In the genomic region with DNA sequence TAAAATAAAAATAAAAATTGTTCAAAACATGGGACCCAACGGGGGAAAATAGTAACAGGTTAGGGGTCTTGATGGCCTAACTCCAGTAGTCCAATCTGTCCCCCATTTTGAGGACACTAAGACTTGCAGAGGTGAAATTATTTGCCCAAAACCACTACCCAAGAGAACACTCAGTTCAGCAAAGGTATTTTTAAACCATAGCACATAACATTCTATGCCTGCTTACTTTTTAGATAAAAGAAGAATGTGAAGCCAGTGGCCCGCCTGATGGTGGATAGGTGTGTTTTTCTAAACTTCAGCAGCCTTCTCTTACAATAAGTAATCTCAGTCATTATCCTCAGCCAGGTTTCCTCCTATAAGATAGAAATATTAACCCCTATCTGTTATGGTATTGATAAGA, we compare ENCODE assay signal across 31 cellular contexts. TPM values are rescaled to one million over a fixed set of nuclear protein-coding genes. Genes with fewer than 3 reads are reported as not detected.
DNase-seq lines count a peak whose midpoint lies in the region; ATAC-seq and TF ChIP-seq lines count a peak whose summit lies in the region.
"Had no signal": no experiment of that assay in that cellular context is flagged by ENCODE, and none has a peak within 500 bp of the region (broad histone marks: within the 10 kb centered on the region; RNA-seq: fewer than 3 reads in every experiment).

No MANE protein-coding gene starts in this region.

- no peak overlapping the region for H2BK120ac ChIP-seq in trophoblast cell (ENCODE audit: insufficient read depth, low read length, poor library complexity)

- no peak overlapping the region for H3K14ac ChIP-seq in trophoblast cell (ENCODE audit: low read length)

- H3K36me3 ChIP-seq in trophoblast cell (ENCODE audit: control insufficient read depth in 1 of 2, insufficient read depth in 2 of 2, low read length in 2 of 2) (no peaks in the 10 kb centered on the region), body of pancreas (replicated peaks in 1 of 2; ENCODE audit: insufficient read depth in 1 of 2, low read depth in 2 of 2) (no peaks in the 10 kb centered on the region)
- H3K36me3 ChIP-seq: BE2C; BLaER1; BLaER1 treated with 17β-estradiol and CSF1 and Interleukin-3, amounts not matched to agents 10 nM and 100 nM had no signal

- no peak overlapping the region for H3K4ac ChIP-seq in trophoblast cell (ENCODE audit: low read depth, low read length)

- no peaks in the 10 kb centered on the region for H3K9me3 ChIP-seq in trophoblast cell (ENCODE audit: insufficient read depth, low read depth, low read length)
- H3K9me3 ChIP-seq in body of pancreas = no peaks in the 10 kb centered on the region
- H3K9me3 ChIP-seq: A549; BE2C; BLaER1; BLaER1 treated with 17β-estradiol and CSF1 and Interleukin-3, amounts not matched to agents 10 nM and 100 nM had no signal

- H2AK5ac ChIP-seq in trophoblast cell (ENCODE audit: low read length) = no peak overlapping the region

- TF ChIP-seq POLR2A in body of pancreas (IDR thresholded peaks at IDR 0.05) = no peak

- no peak overlapping the region for H2BK5ac ChIP-seq in trophoblast cell (ENCODE audit: low read depth, low read length, poor library complexity)

- H4K91ac ChIP-seq in trophoblast cell (ENCODE audit: low read depth, low read length) = no peak overlapping the region

- no CpG with 5 or more reads among the region's 2 CpGs for WGBS in trophoblast cell (ENCODE audit: extremely low coverage, insufficient coverage, insufficient read length)
- WGBS in body of pancreas, 2 donors = 66 to 74% methylated on average over 2 of the region's 2 CpGs

- H3K27me3 ChIP-seq in trophoblast cell (ENCODE audit: insufficient read depth, low read length) = no peaks in the 10 kb centered on the region
- H3K27me3 ChIP-seq in body of pancreas = no peaks in the 10 kb centered on the region
- H3K27me3 ChIP-seq: BE2C; BLaER1; BLaER1 treated with 17β-estradiol and CSF1 and Interleukin-3, amounts not matched to agents 10 nM and 100 nM had no signal

- H3K4me3 ChIP-seq in trophoblast cell (ENCODE audit: low read depth, low read length) (no peak overlapping the region), body of pancreas (no peak overlapping the region)
- H3K4me3 ChIP-seq: A549; BLaER1; BLaER1 treated with 17β-estradiol and CSF1 and Interleukin-3, amounts not matched to agents 10 nM and 100 nM had no signal

- H4K12ac ChIP-seq in trophoblast cell (ENCODE audit: low read depth, low read length) = no peak overlapping the region

- ATAC-seq in Right ventricle myocardium superior (ENCODE audit: poor library complexity) = peak; percentile 57
- ATAC-seq in Right ventricle myocardium inferior = no peak
- ATAC-seq in left ventricle myocardium superior = peak; percentile 48
- ATAC-seq in body of pancreas = no peak
- ATAC-seq: A549; CD8-positive, alpha-beta T cell had no signal

- H3K23ac ChIP-seq in trophoblast cell (ENCODE audit: low read length) = no peak overlapping the region

- H2BK12ac ChIP-seq in trophoblast cell (ENCODE audit: low read length) = no peak overlapping the region

- H3K9ac ChIP-seq in trophoblast cell (ENCODE audit: low read length) = no peak overlapping the region
- H3K9ac ChIP-seq: BLaER1; BLaER1 treated with 17β-estradiol and CSF1 and Interleukin-3, amounts not matched to agents 10 nM and 100 nM had no signal

- no peaks in the 10 kb centered on the region for H3K79me1 ChIP-seq in trophoblast cell (ENCODE audit: low read length)

- no peak overlapping the region for H3K18ac ChIP-seq in trophoblast cell (ENCODE audit: low read length)

- no peak overlapping the region for H2AFZ ChIP-seq in trophoblast cell (ENCODE audit: insufficient read depth, low read length, poor library complexity)

- H3K4me1 ChIP-seq in trophoblast cell (ENCODE audit: control insufficient read depth in 1 of 2, insufficient read depth in 2 of 2, low read length in 2 of 2) = no peaks in the 10 kb centered on the region
- no peaks in the 10 kb centered on the region for H3K4me1 ChIP-seq in body of pancreas
- H3K4me1 ChIP-seq: A549, BE2C, BLaER1, Caco-2 had no signal

- no peak for TF ChIP-seq CTCF in body of pancreas (IDR thresholded peaks at IDR 0.05)

- H3K79me2 ChIP-seq in trophoblast cell (ENCODE audit: control insufficient read depth, insufficient read depth, low read length, poor library complexity) = no peaks in the 10 kb centered on the region

- no peak overlapping the region for H3K4me2 ChIP-seq in trophoblast cell (ENCODE audit: low read length)
- H3K4me2 ChIP-seq: A549; BLaER1; BLaER1 treated with 17β-estradiol and CSF1 and Interleukin-3, amounts not matched to agents 10 nM and 100 nM had no signal

- H3K27ac ChIP-seq in trophoblast cell (ENCODE audit: low read depth, low read length) (no peak overlapping the region), body of pancreas (no peak overlapping the region)
- H3K27ac ChIP-seq: 22Rv1; A549; BLaER1; BLaER1 treated with 17β-estradiol and CSF1 and Interleukin-3, amounts not matched to agents 10 nM and 100 nM; C4-2B had no signal

- DNase-seq in Right ventricle myocardium superior (no peak), Right ventricle myocardium inferior (ENCODE audit: missing footprints) (no peak), left ventricle myocardium superior (no peak), cardiac septum (ENCODE audit: low spot score) (no peak), trophoblast cell (peak; percentile 40 to 76), body of pancreas (no peak)
- DNase-seq: 8988T; ACHN; AML-193; BE2C; C1 segment of cervical spinal cord; Caco-2; Calu3; CD4-positive, alpha-beta memory T cell; CD4-positive, alpha-beta T cell; CD4-positive, CD25-positive, alpha-beta regulatory T cell; CD8-positive, alpha-beta memory T cell; CD8-positive, alpha-beta T cell; COR-L47; DMS 273 treated with DMSO at 0.1 percent for 48 hours; DMS153; DMS53; DMS79; DMS79 treated with DMSO at 0.1 percent for 48 hours; DND-41; EL had no signal

- H4K8ac ChIP-seq in trophoblast cell (ENCODE audit: low read depth, low read length) = no peak overlapping the region

- intact Hi-C loops in Right ventricle myocardium superior (cut with DNase I) = no loop called here
- intact Hi-C loops in Right ventricle myocardium inferior (cut with DNase I) = no loop called here
- intact Hi-C loops in left ventricle myocardium superior (cut with micrococcal nuclease) = no loop called here
- intact Hi-C loops in cardiac septum (cut with DNase I) = no loop called here
- intact Hi-C loops in body of pancreas (cut with DNase I) = no loop called here

RNA-seq across cellular contexts. Expression of gene ZNF641, which starts 45.5 kb away (rescaled TPM):
- 13.7 TPM for total RNA-seq in Right ventricle myocardium superior
- 17.3 TPM for total RNA-seq in Right ventricle myocardium inferior
- 16.1 TPM for total RNA-seq in left ventricle myocardium superior
- total RNA-seq in cardiac septum = 15.3 TPM
- polyA plus RNA-seq in trophoblast cell (2013) = 15.9 and 16.6 TPM in 2 replicates
- total RNA-seq in body of pancreas = 10 to 100 TPM in 1 of 2 donors, 1 to 10 TPM in 1; 9.2 to 17.1 TPM

Comparison
In these comparisons a context has a peak if more than half of its experiments do, and no peak if none do; other contexts are left out.
1. ATAC-seq: peak in Right ventricle myocardium superior (single experiment) and left ventricle myocardium superior (single experiment); none in Right ventricle myocardium inferior (single experiment) and body of pancreas (single experiment).
2. DNase-seq: peak in trophoblast cell (2 of 2); none in Right ventricle myocardium superior (single experiment), Right ventricle myocardium inferior (single experiment), left ventricle myocardium superior (single experiment), cardiac septum (single experiment) and body of pancreas (0 of 4).